ENCODE assay signal across 16 cellular contexts in the genomic region with DNA sequence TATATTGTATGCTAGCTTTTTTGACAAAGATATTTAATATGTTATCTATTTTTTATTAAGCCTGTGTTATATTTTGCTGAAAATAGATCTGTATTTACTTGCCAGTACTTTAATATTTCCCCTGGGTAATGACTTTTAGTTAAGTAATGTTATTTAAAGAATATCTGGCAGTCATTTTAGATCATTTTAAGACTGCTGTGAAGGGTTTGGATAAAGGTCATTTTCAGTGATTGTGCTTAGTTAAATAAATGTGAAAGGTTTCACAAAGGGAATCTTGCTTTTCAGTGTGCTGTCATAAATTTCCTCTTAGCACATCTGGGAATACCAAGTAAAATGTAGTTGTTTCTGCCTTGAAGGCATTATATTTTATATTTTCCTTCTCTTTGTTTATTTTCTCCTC.
DNase-seq lines count a peak whose midpoint lies in the region; ATAC-seq and TF ChIP-seq lines count a peak whose summit lies in the region.
"Had no signal": no experiment of that assay in that cellular context is flagged by ENCODE, and none has a peak within 500 bp of the region (broad histone marks: within the 10 kb centered on the region; RNA-seq: fewer than 3 reads in every experiment).

No MANE protein-coding gene starts in this region.

- no peak for ATAC-seq in GM19452 (IDR thresholded peaks at IDR 0.05; ENCODE audit: unreplicated experiment)
- ATAC-seq in GM18498 (IDR thresholded peaks at IDR 0.05; ENCODE audit: unreplicated experiment) = no peak
- ATAC-seq: CD8-positive, alpha-beta T cell; lower lobe of right lung; naive thymus-derived CD8-positive, alpha-beta T cell had no signal

- no peaks in the 10 kb centered on the region for H3K36me3 ChIP-seq in neuron (ENCODE audit: insufficient read depth, low read length)
- H3K36me3 ChIP-seq: adrenal gland, lower lobe of right lung had no signal

- peaks cover 28% of the 10 kb centered on the region for H3K4me1 ChIP-seq in neuron (ENCODE audit: insufficient read depth, low read length)
- H3K4me1 ChIP-seq: lower lobe of right lung had no signal

- H3K4me3 ChIP-seq in AG10803 (ENCODE audit: low read length) (no peak overlapping the region), fibroblast of mammary gland (ENCODE audit: control insufficient read depth, low read depth, low read length) (no peak overlapping the region), neuron (ENCODE audit: low read length) (peak overlapping the region; percentile 25)
- H3K4me3 ChIP-seq: adrenal gland, lower lobe of right lung had no signal

- DNase-seq in AG10803 (ENCODE audit: low read depth) = peak; percentile 8
- DNase-seq in NCI-H69 (lab: John Stamatoyannopoulos, UW) = peak; percentile 58
- peak; percentile 59 for DNase-seq in fibroblast of mammary gland (ENCODE audit: low read depth)
- no peak for DNase-seq in T-helper 2 cell
- DNase-seq in activated CD8-positive, alpha-beta memory T cell treated with anti-CD3 and anti-CD28 coated beads for 24 hours = no peak
- DNase-seq: activated CD4-positive, alpha-beta T cell treated with anti-CD3 and anti-CD28 coated beads for 1 hour; adrenal gland; CD8-positive, alpha-beta T cell; DMS79; lower lobe of right lung; naive thymus-derived CD8-positive, alpha-beta T cell; NCI-H1694; SIG-M5 had no signal

- H3K9me3 ChIP-seq in neuron (ENCODE audit: low read length) = no peaks in the 10 kb centered on the region
- H3K9me3 ChIP-seq: lower lobe of right lung had no signal

- H2AFZ ChIP-seq in neuron (ENCODE audit: low read depth, low read length) = peak overlapping the region; percentile 75

- H3K27me3 ChIP-seq in neuron (ENCODE audit: insufficient read depth, low read length) = no peaks in the 10 kb centered on the region
- H3K27me3 ChIP-seq: adrenal gland had no signal

- TF ChIP-seq CTCF in AG10803 (conservative IDR thresholded peaks at IDR 0.05; ENCODE audit: low read length) (no peak), fibroblast of mammary gland (conservative IDR thresholded peaks at IDR 0.05; ENCODE audit: control insufficient read depth, insufficient read depth, low read depth, low read length) (no peak)

Comparison
In these comparisons a context has a peak if more than half of its experiments do, and no peak if none do; other contexts are left out.
1. DNase-seq: peak in AG10803 (single experiment), NCI-H69 (single experiment) and fibroblast of mammary gland (single experiment); none in T-helper 2 cell (0 of 5) and activated CD8-positive, alpha-beta memory T cell treated with anti-CD3 and anti-CD28 coated beads for 24 hours (single experiment).